In genomic region chr16:8964462-8964861, GRCh38 we compare ENCODE assay signal across 8 cellular contexts. TPM values are rescaled to one million over a fixed set of nuclear protein-coding genes. Genes with fewer than 3 reads are reported as not detected.
DNase-seq lines count a peak whose midpoint lies in the region; FAIRE-seq and TF ChIP-seq lines count a peak whose summit lies in the region.

No MANE protein-coding gene starts in this region.

- peak overlapping the region; percentile 73 to 86 (median 84) for H3K4me3 Mint-ChIP-seq in nephron

- H3K4me3 ChIP-seq in BE2C (ENCODE audit: low read depth, low read length) (peak overlapping the region; percentile 68), Karpas-422 (ENCODE audit: low read length) (peak overlapping the region; percentile 68), dorsolateral prefrontal cortex (peak overlapping the region; percentile 51 to 94 (median 71))

- DNase-seq in BE2C (no peak), Karpas-422 (no peak), dorsolateral prefrontal cortex (no peak), NCI-H526 treated with DMSO at 0.1 percent for 48 hours (lab: John Stamatoyannopoulos, UW) (no peak), DMS153 (lab: John Stamatoyannopoulos, UW) (no peak), frontal cortex (ENCODE audit: low spot score in 2 of 2) (no peak), D341Med (ENCODE audit: low spot score) (no peak)

- peak overlapping the region; percentile 55 to 76 (median 76) for H3K27ac Mint-ChIP-seq in nephron

- H3K9me3 ChIP-seq in BE2C = no peaks in the 10 kb centered on the region
- H3K9me3 ChIP-seq in Karpas-422 (ENCODE audit: low read length) = no peaks in the 10 kb centered on the region

- no peaks in the 10 kb centered on the region for H3K27me3 ChIP-seq in BE2C
- H3K27me3 ChIP-seq in Karpas-422 (ENCODE audit: low read length) = 0 out of 2 replicates have a peak, but pooled peaks cover 3% of the 10 kb centered on the region
- no peaks in the 10 kb centered on the region for H3K27me3 ChIP-seq in dorsolateral prefrontal cortex

- no peaks in the 10 kb centered on the region for H3K9me3 Mint-ChIP-seq in nephron

- H3K79me2 ChIP-seq in Karpas-422 (ENCODE audit: low read length) = peaks cover 32% of the 10 kb centered on the region

- H3K9ac ChIP-seq in Karpas-422 (ENCODE audit: low read length) = peak overlapping the region; percentile 71

- H3K4me1 ChIP-seq in BE2C (peaks cover 16% of the 10 kb centered on the region), Karpas-422 (ENCODE audit: low read length) (peaks cover 38% of the 10 kb centered on the region)

- peaks cover 5% of the 10 kb centered on the region for H3K36me3 ChIP-seq in BE2C
- H3K36me3 ChIP-seq in Karpas-422 (ENCODE audit: insufficient read depth, low read length) = no peaks in the 10 kb centered on the region; the same call in 1 of the 2 replicates

- H3K27ac ChIP-seq in Karpas-422 (ENCODE audit: low read length) (no peak overlapping the region), dorsolateral prefrontal cortex (peak overlapping the region in 47 of 59 donors; percentile 41 to 91 (median 77))

- peaks cover 33% of the 10 kb centered on the region for H4K20me1 ChIP-seq in Karpas-422 (ENCODE audit: insufficient read depth, low read depth, low read length)

- H3K4me1 Mint-ChIP-seq in nephron = peaks cover 36% of the 10 kb centered on the region

- H3K9me2 ChIP-seq in Karpas-422 (replicated peaks; ENCODE audit: insufficient read depth, low read length) = no peaks in the 10 kb centered on the region

- peak overlapping the region; percentile 78 for H3K4me2 ChIP-seq in Karpas-422 (ENCODE audit: low read depth, low read length, poor library complexity, severe bottlenecking)

- no peak for FAIRE-seq in frontal cortex (lab: Jason Lieb, UNC)

- H3K36me3 Mint-ChIP-seq in nephron (ENCODE audit: low read depth) = no peaks in the 10 kb centered on the region

- peak overlapping the region; percentile 65; the same call in 1 of the 2 replicates for H2AFZ ChIP-seq in Karpas-422 (ENCODE audit: low read length)

- no peak for TF ChIP-seq CTCF in BE2C (IDR thresholded peaks at IDR 0.05; ENCODE audit: low read depth, low read length)
- no peak for TF ChIP-seq CTCF in dorsolateral prefrontal cortex (IDR thresholded peaks at IDR 0.05 in 54 of 56, conservative IDR thresholded peaks at IDR 0.05 in 2 of 56; ENCODE audit: low read depth in 1 of 56, partially characterized antibody in 56 of 56)
- TF ChIP-seq CTCF in nephron (IDR thresholded peaks at IDR 0.05; ENCODE audit: unreplicated experiment in 3 of 3) = no peak

- intact Hi-C loops in dorsolateral prefrontal cortex (cut with DNase I) = loop anchor here in 1 of 2 donors (5.0 kb wide), 2 partner anchors 97 to 128 kb away; partner anchors contain the start of genes CARHSP1 and HAPSTR1

- peaks cover 3% of the 10 kb centered on the region for H3K27me3 Mint-ChIP-seq in nephron (ENCODE audit: low read depth)

RNA-seq across cellular contexts. Expression of gene USP7, which starts 0.8 kb away (rescaled TPM):
- 70.9 TPM for polyA plus RNA-seq in BE2C (2012; ENCODE audit: insufficient read depth, insufficient read length, low read depth)
- total RNA-seq in Karpas-422 (2014; rRNA removed; shearing (Covaris generic); ENCODE audit: low replicate concordance) = 38.6 and 42.5 TPM in 2 replicates
- total RNA-seq in dorsolateral prefrontal cortex (100 to 1,000 TPM in 104 of 120 experiments, 10 to 100 TPM in 16; 82.3 to 157 (median 115) TPM), frontal cortex (79.5 TPM)
